In genomic region chr2:101516833-101517690, GRCh38 we compare ENCODE assay signal across 1 cellular context.
TF ChIP-seq lines count a peak whose summit lies in the region.

No MANE protein-coding gene starts in this region.

TF ChIP-seq in HepG2, 621 proteins besides CTCF, POLR2A, EP300 and RAD21 (continued from another document and continues in another):
- no peak for TF ChIP-seq HNF1A (IDR thresholded peaks at IDR 0.05; ENCODE audit: low read depth)
- 0 out of 2 replicates have a peak, but pooled peaks have one; percentile 40 for TF ChIP-seq HNF1A (CRISPR knock-in tag; IDR thresholded peaks at IDR 0.05; ENCODE audit: borderline replicate concordance)
- 0 out of 2 replicates have a peak, but pooled peaks have one; percentile 34 for TF ChIP-seq ZBTB38 (CRISPR knock-in tag; IDR thresholded peaks at IDR 0.05)
- TF ChIP-seq MED8 (CRISPR knock-in tag; IDR thresholded peaks at IDR 0.05; ENCODE audit: insufficient replicate concordance): peak; percentile 27
- no peak for TF ChIP-seq GPBP1L1 (CRISPR knock-in tag; IDR thresholded peaks at IDR 0.05)
- 0 out of 2 replicates have a peak, but pooled peaks have one; percentile 26 for TF ChIP-seq ZNF782 (CRISPR knock-in tag; IDR thresholded peaks at IDR 0.05; ENCODE audit: borderline replicate concordance)
- 0 out of 2 replicates have a peak, but pooled peaks have one; percentile 41 for TF ChIP-seq ZNF614 (CRISPR knock-in tag; IDR thresholded peaks at IDR 0.05; ENCODE audit: borderline replicate concordance)
- peak; percentile 43; the same call in 1 of the 2 replicates for TF ChIP-seq ZMYM3 (CRISPR knock-in tag; IDR thresholded peaks at IDR 0.05)
- TF ChIP-seq ZNF776 (CRISPR knock-in tag; IDR thresholded peaks at IDR 0.05): no peak
- no peak for TF ChIP-seq MLX (CRISPR knock-in tag; IDR thresholded peaks at IDR 0.05)
- peak; percentile 57; the same call in 1 of the 2 replicates for TF ChIP-seq ZSCAN21 (CRISPR knock-in tag; IDR thresholded peaks at IDR 0.05; ENCODE audit: borderline replicate concordance)
- peak; percentile 25 to 28; a peak in 1 of 4 replicates for TF ChIP-seq MAFK (conservative IDR thresholded peaks at IDR 0.05 in 1 of 2, IDR thresholded peaks at IDR 0.05 in 1 of 2; ENCODE audit: low read length in 2 of 2)
- no peak for TF ChIP-seq LRRFIP1 (CRISPR knock-in tag; conservative IDR thresholded peaks at IDR 0.05)
- peak; percentile 100 for TF ChIP-seq ZNF12 (CRISPR knock-in tag; IDR thresholded peaks at IDR 0.05)
- TF ChIP-seq ZNF33A (CRISPR knock-in tag; IDR thresholded peaks at IDR 0.05; ENCODE audit: borderline replicate concordance): no peak
- TF ChIP-seq PRMT3 (CRISPR knock-in tag; IDR thresholded peaks at IDR 0.05; ENCODE audit: borderline replicate concordance, low read depth): no peak
- peak; percentile 37; the same call in 1 of the 2 replicates for TF ChIP-seq ATF7 (IDR thresholded peaks at IDR 0.05)
- TF ChIP-seq ATF7 (CRISPR knock-in tag; IDR thresholded peaks at IDR 0.05): no peak
- TF ChIP-seq ZMAT3 (CRISPR knock-in tag; conservative IDR thresholded peaks at IDR 0.05): peak; percentile 38; the same call in 1 of the 2 replicates
- no peak for TF ChIP-seq GLMP (CRISPR knock-in tag; IDR thresholded peaks at IDR 0.05; ENCODE audit: borderline replicate concordance)
- TF ChIP-seq NFATC3 (CRISPR knock-in tag; IDR thresholded peaks at IDR 0.05): no peak
- peak; percentile 21; the same call in 1 of the 2 replicates for TF ChIP-seq FOSL1 (CRISPR knock-in tag; IDR thresholded peaks at IDR 0.05; ENCODE audit: borderline replicate concordance)
- no peak for TF ChIP-seq ZNF562 (CRISPR knock-in tag; IDR thresholded peaks at IDR 0.05; ENCODE audit: borderline replicate concordance)
- TF ChIP-seq ZNF790 (CRISPR knock-in tag; IDR thresholded peaks at IDR 0.05; ENCODE audit: borderline replicate concordance): no peak
- TF ChIP-seq IKZF4 (CRISPR knock-in tag; IDR thresholded peaks at IDR 0.05; ENCODE audit: borderline replicate concordance, low read depth, not compliant biosample characterization): no peak
- no peak for TF ChIP-seq TP53 (CRISPR knock-in tag; conservative IDR thresholded peaks at IDR 0.05)
- TF ChIP-seq ZNF589 (CRISPR knock-in tag; conservative IDR thresholded peaks at IDR 0.05): no peak
- no peak for TF ChIP-seq ZFP36L1 (CRISPR knock-in tag; IDR thresholded peaks at IDR 0.05)
- TF ChIP-seq ZNF230 (CRISPR knock-in tag; IDR thresholded peaks at IDR 0.05): 0 out of 2 replicates have a peak, but pooled peaks have one; percentile 32
- TF ChIP-seq ZNF740 (CRISPR knock-in tag; IDR thresholded peaks at IDR 0.05): no peak
- no peak for TF ChIP-seq ZBTB44 (CRISPR knock-in tag; IDR thresholded peaks at IDR 0.05)
- peak; percentile 44; the same call in 1 of the 2 replicates for TF ChIP-seq ZNF792 (CRISPR knock-in tag; IDR thresholded peaks at IDR 0.05)
- TF ChIP-seq ZNF597 (CRISPR knock-in tag; IDR thresholded peaks at IDR 0.05): no peak
- TF ChIP-seq PAWR (CRISPR knock-in tag; IDR thresholded peaks at IDR 0.05; ENCODE audit: borderline replicate concordance): peak; percentile 85; the same call in 1 of the 2 replicates
- 0 out of 2 replicates have a peak, but pooled peaks have one; percentile 14 for TF ChIP-seq MIXL1 (CRISPR knock-in tag; IDR thresholded peaks at IDR 0.05)
- peak; percentile 67; the same call in 1 of the 2 replicates for TF ChIP-seq RBAK (CRISPR knock-in tag; IDR thresholded peaks at IDR 0.05)
- TF ChIP-seq NCOA5 (CRISPR knock-in tag; IDR thresholded peaks at IDR 0.05): no peak
- TF ChIP-seq BATF2 (CRISPR knock-in tag; IDR thresholded peaks at IDR 0.05): no peak
- TF ChIP-seq JDP2 (CRISPR knock-in tag; IDR thresholded peaks at IDR 0.05; ENCODE audit: borderline replicate concordance): no peak
- no peak for TF ChIP-seq ZNF530 (CRISPR knock-in tag; IDR thresholded peaks at IDR 0.05; ENCODE audit: low read depth)
- no peak for TF ChIP-seq CCDC6 (CRISPR knock-in tag; IDR thresholded peaks at IDR 0.05)
- no peak for TF ChIP-seq JUN (CRISPR knock-in tag; IDR thresholded peaks at IDR 0.05)
- 0 out of 2 replicates have a peak, but pooled peaks have one; percentile 16 for TF ChIP-seq ZNF720 (CRISPR knock-in tag; IDR thresholded peaks at IDR 0.05)
- TF ChIP-seq ZNF761 (CRISPR knock-in tag; conservative IDR thresholded peaks at IDR 0.05): 0 out of 2 replicates have a peak, but pooled peaks have one; percentile 27
- peak; percentile 33; the same call in 1 of the 2 replicates for TF ChIP-seq ZNF543 (CRISPR knock-in tag; IDR thresholded peaks at IDR 0.05)
- TF ChIP-seq ARID5B (CRISPR knock-in tag; IDR thresholded peaks at IDR 0.05): peak; percentile 17; the same call in 1 of the 2 replicates
